In the genomic region with DNA sequence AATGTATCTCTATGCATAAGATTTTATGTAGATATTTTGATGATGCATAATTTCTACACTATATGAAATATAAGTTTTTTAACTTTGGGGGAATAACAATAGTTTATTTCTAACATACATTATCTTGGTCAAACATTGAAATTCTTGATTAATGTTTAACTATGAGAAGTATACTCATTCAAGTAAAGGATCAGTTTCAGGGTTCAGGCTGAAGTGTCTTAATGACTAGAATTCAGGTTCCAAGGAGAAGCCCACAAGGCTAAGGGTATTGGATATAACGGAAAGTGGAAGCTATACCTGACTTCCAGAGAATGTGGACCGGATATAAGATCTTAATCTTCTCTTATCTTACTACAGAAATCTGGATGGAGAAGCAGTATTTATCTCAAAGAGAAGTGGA, we compare ENCODE assay signal across 20 cellular contexts. TPM values are rescaled to one million over a fixed set of nuclear protein-coding genes. Genes with fewer than 3 reads are reported as not detected.
DNase-seq lines count a peak whose midpoint lies in the region; ATAC-seq, FAIRE-seq and TF ChIP-seq lines count a peak whose summit lies in the region.
"Had no signal": no experiment of that assay in that cellular context is flagged by ENCODE, and none has a peak within 500 bp of the region (broad histone marks: within the 10 kb centered on the region; RNA-seq: fewer than 3 reads in every experiment).

A gene with protein sequence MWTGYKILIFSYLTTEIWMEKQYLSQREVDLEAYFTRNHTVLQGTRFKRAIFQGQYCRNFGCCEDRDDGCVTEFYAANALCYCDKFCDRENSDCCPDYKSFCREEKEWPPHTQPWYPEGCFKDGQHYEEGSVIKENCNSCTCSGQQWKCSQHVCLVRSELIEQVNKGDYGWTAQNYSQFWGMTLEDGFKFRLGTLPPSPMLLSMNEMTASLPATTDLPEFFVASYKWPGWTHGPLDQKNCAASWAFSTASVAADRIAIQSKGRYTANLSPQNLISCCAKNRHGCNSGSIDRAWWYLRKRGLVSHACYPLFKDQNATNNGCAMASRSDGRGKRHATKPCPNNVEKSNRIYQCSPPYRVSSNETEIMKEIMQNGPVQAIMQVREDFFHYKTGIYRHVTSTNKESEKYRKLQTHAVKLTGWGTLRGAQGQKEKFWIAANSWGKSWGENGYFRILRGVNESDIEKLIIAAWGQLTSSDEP (plus strand): TSS at position 202 of the 400 bp plus-strand sequence. CDS start 110 bp downstream, at position 312.

- CTCF ChIA-PET in mammary epithelial cell (lab: Charles Lee; ENCODE audit: low non-redundant PET), result no interaction called here
- CTCF ChIA-PET in MCF 10A (lab: Yijun Ruan, JAX), result no interaction called here
- CTCF ChIA-PET in GM12878 (lab: Yijun Ruan, JAX), result no interaction called here

- DNase-seq in mammary epithelial cell (no peak), MCF 10A (ENCODE audit: unreplicated experiment) (no peak), GM12878 (ENCODE audit: low read depth, low spot score) (no peak), D341Med (ENCODE audit: low spot score) (no peak)
- DNase-seq: activated CD8-positive, alpha-beta T cell treated with anti-CD3 and anti-CD28 coated beads, Interleukin-2, amount 10 ng/mL, durations not matched to agents 7 days and 5 days; aorta; COR-L47; H9; hippocampal formation; left lung; NCI-H1105; nephron progenitor cell; sigmoid colon; stimulated activated naive CD8-positive, alpha-beta T cell treated with anti-CD3 and anti-CD28 coated beads, Interleukin-15, amount 100 ng/mL, for 72 hours had no signal

- H3K27me3 ChIP-seq in mammary epithelial cell (ENCODE audit: insufficient read depth, low read length), result no peaks in the 10 kb centered on the region
- no peaks in the 10 kb centered on the region for H3K27me3 ChIP-seq in GM12878 (replicated peaks in 1 of 2; ENCODE audit: control insufficient read depth in 2 of 2, insufficient read depth in 2 of 2, low read length in 1 of 2)
- H3K27me3 ChIP-seq: left lung, sigmoid colon had no signal

- H3K9me3 ChIP-seq in mammary epithelial cell (replicated peaks; ENCODE audit: insufficient read depth, low read length), result no peaks in the 10 kb centered on the region
- H3K9me3 ChIP-seq in GM12878 (replicated peaks; ENCODE audit: control insufficient read depth, insufficient read depth, low read length), result no peaks in the 10 kb centered on the region
- H3K9me3 ChIP-seq: left lung, sigmoid colon had no signal

- no peaks in the 10 kb centered on the region for H4K20me1 ChIP-seq in mammary epithelial cell (ENCODE audit: insufficient read depth, low read length)
- no peaks in the 10 kb centered on the region for H4K20me1 ChIP-seq in GM12878 (ENCODE audit: control insufficient read depth, insufficient read depth)

- TF ChIP-seq RAD21 in GM12878 (IDR thresholded peaks at IDR 0.05; ENCODE audit: insufficient read depth, low read depth, low read length), result no peak

- dilution Hi-C loops in mammary epithelial cell (cut with HindIII; ENCODE audit: low sequenced_read_pairs), result no loop called here

- H3K27ac ChIP-seq in mammary epithelial cell (ENCODE audit: insufficient read depth, low read depth, low read length), result no peak within 1 kb of the TSS
- H3K27ac ChIP-seq in GM12878 (ENCODE audit: control insufficient read depth, insufficient read depth), result no peak within 1 kb of the TSS
- H3K27ac ChIP-seq: left lung, sigmoid colon had no signal

- no peaks in the 10 kb centered on the region for H3K27me3 Mint-ChIP-seq in MCF 10A (ENCODE audit: insufficient read depth, unreplicated experiment)
- H3K27me3 Mint-ChIP-seq: stimulated activated naive CD8-positive, alpha-beta T cell treated with anti-CD3 and anti-CD28 coated beads, Interleukin-15, amount 100 ng/mL, for 72 hours had no signal

- POLR2A ChIA-PET in MCF 10A (lab: Yijun Ruan, JAX), result no interaction called here
- POLR2A ChIA-PET in GM12878 (lab: Charles Lee), result no interaction called here

- H3K9me3 Mint-ChIP-seq in MCF 10A (ENCODE audit: unreplicated experiment), result no peaks in the 10 kb centered on the region
- H3K9me3 Mint-ChIP-seq: H9, nephron progenitor cell had no signal

- TF ChIP-seq POLR2A in GM12878 (IDR thresholded peaks at IDR 0.05; ENCODE audit: low read depth, low read length), result no peak

- H3K4me3 Mint-ChIP-seq in MCF 10A (ENCODE audit: unreplicated experiment), result no peak within 1 kb of the TSS
- H3K4me3 Mint-ChIP-seq: activated CD8-positive, alpha-beta T cell treated with anti-CD3 and anti-CD28 coated beads, Interleukin-2, amount 10 ng/mL, durations not matched to agents 7 days and 5 days; H9; nephron progenitor cell; stimulated activated naive CD8-positive, alpha-beta T cell treated with anti-CD3 and anti-CD28 coated beads, Interleukin-15, amount 100 ng/mL, for 72 hours had no signal

- intact Hi-C loops in mammary epithelial cell (cut with micrococcal nuclease) (no loop called here), MCF 10A (cut with micrococcal nuclease) (no loop called here), GM12878 (cut with micrococcal nuclease; ENCODE audit: unreplicated experiment) (no loop called here)

- RAD21 ChIA-PET in GM12878 (lab: Charles Lee; ENCODE audit: unreplicated experiment), result no interaction called here

- H3K4me1 ChIP-seq in mammary epithelial cell (ENCODE audit: insufficient read depth, low read length), result no peaks in the 10 kb centered on the region
- H3K4me1 ChIP-seq in GM12878 (ENCODE audit: control insufficient read depth, insufficient read depth, low read length), result no peaks in the 10 kb centered on the region
- H3K4me1 ChIP-seq: left lung, sigmoid colon had no signal

- H3K36me3 ChIP-seq in mammary epithelial cell (ENCODE audit: insufficient read depth, low read length), result no peaks in the 10 kb centered on the region
- H3K36me3 ChIP-seq in GM12878 (ENCODE audit: control insufficient read depth in 2 of 2, insufficient read depth in 2 of 2, low read length in 1 of 2), result no peaks in the 10 kb centered on the region
- H3K36me3 ChIP-seq: left lung, sigmoid colon had no signal

- in situ Hi-C loops in mammary epithelial cell (cut with MboI; ENCODE audit: low sequenced_read_pairs in 2 of 2) (no loop called here), GM12878 (cut with MboI) (no loop called here)

- peak; percentile 46 for ATAC-seq in HG03064 (IDR thresholded peaks at IDR 0.05; ENCODE audit: low read depth, unreplicated experiment)
- ATAC-seq in GM12878, result peak; percentile 45
- no peak for ATAC-seq in GM21576 (IDR thresholded peaks at IDR 0.05; ENCODE audit: unreplicated experiment)
- ATAC-seq in GM21717 (IDR thresholded peaks at IDR 0.05; ENCODE audit: unreplicated experiment), result no peak
- no peak for ATAC-seq in esophagus mucosa
- ATAC-seq: activated CD8-positive, alpha-beta T cell treated with anti-CD3 and anti-CD28 coated beads, Interleukin-2, amount 10 ng/mL, durations not matched to agents 7 days and 5 days; left lung; stimulated activated naive CD8-positive, alpha-beta T cell treated with anti-CD3 and anti-CD28 coated beads, Interleukin-15, amount 100 ng/mL, for 72 hours had no signal

- no peak within 1 kb of the TSS for H3K27ac Mint-ChIP-seq in MCF 10A (ENCODE audit: low read depth, unreplicated experiment)
- H3K27ac Mint-ChIP-seq: activated CD8-positive, alpha-beta T cell treated with anti-CD3 and anti-CD28 coated beads, Interleukin-2, amount 10 ng/mL, durations not matched to agents 7 days and 5 days; H9; nephron progenitor cell; stimulated activated naive CD8-positive, alpha-beta T cell treated with anti-CD3 and anti-CD28 coated beads, Interleukin-15, amount 100 ng/mL, for 72 hours had no signal

- no peak for TF ChIP-seq EP300 in GM12878 (IDR thresholded peaks at IDR 0.05; ENCODE audit: borderline replicate concordance in 1 of 2, control insufficient read depth in 1 of 2, low read depth in 2 of 2, low read length in 2 of 2)

- BruUV-seq in mammary epithelial cell (replicated peaks; lab: Mats Ljungman, UMichigan) (no TSS peak), MCF 10A (replicated peaks; lab: Mats Ljungman, UMichigan) (no TSS peak), GM12878 (replicated peaks; lab: Mats Ljungman, UMichigan) (no TSS peak)

- H3K4me3 ChIP-seq in mammary epithelial cell (replicated peaks in 1 of 3; ENCODE audit: insufficient read depth in 1 of 3, low read depth in 2 of 3, low read length in 3 of 3), result no peak within 1 kb of the TSS
- no peak within 1 kb of the TSS for H3K4me3 ChIP-seq in GM12878
- H3K4me3 ChIP-seq: left lung, sigmoid colon had no signal

- 93% methylated on average over 2 of the region's 2 CpGs for WGBS in mammary epithelial cell (ENCODE audit: low coverage, missing lambda C conversion rate)
- 22% methylated on average over 2 of the region's 2 CpGs for WGBS in GM12878 (ENCODE audit: insufficient coverage, insufficient replicate concordance, low lambda C conversion rate, missing lambda C conversion rate)

- no peaks in the 10 kb centered on the region for H3K4me1 Mint-ChIP-seq in MCF 10A (ENCODE audit: insufficient read depth, unreplicated experiment)
- H3K4me1 Mint-ChIP-seq: H9; nephron progenitor cell; stimulated activated naive CD8-positive, alpha-beta T cell treated with anti-CD3 and anti-CD28 coated beads, Interleukin-15, amount 100 ng/mL, for 72 hours had no signal

- no peak for TF ChIP-seq CTCF in mammary epithelial cell (conservative IDR thresholded peaks at IDR 0.05 in 1 of 2, IDR thresholded peaks at IDR 0.05 in 1 of 2; ENCODE audit: extremely low read depth in 1 of 2, insufficient read depth in 1 of 2, low read depth in 1 of 2, low read length in 2 of 2)
- no peak for TF ChIP-seq CTCF in MCF 10A (IDR thresholded peaks at IDR 0.05; ENCODE audit: unreplicated experiment)
- TF ChIP-seq CTCF in GM12878 (IDR thresholded peaks at IDR 0.05 in 2 of 3, conservative IDR thresholded peaks at IDR 0.05 in 1 of 3; ENCODE audit: control insufficient read depth in 2 of 3, extremely low read depth in 1 of 3, insufficient read depth in 1 of 3, low read depth in 3 of 3, low read length in 3 of 3), result no peak

- H3K36me3 Mint-ChIP-seq in MCF 10A (ENCODE audit: insufficient read depth, unreplicated experiment), result no peaks in the 10 kb centered on the region

- H3K9ac ChIP-seq in mammary epithelial cell (ENCODE audit: insufficient read depth, low read length), result no peak within 1 kb of the TSS
- H3K9ac ChIP-seq in GM12878 (ENCODE audit: control insufficient read depth, insufficient read depth, low read length), result no peak within 1 kb of the TSS

- SMC1A ChIA-PET in GM12878 (lab: Charles Lee; ENCODE audit: uncharacterized antibody, unreplicated experiment), result no interaction called here

- H3K79me2 ChIP-seq in mammary epithelial cell (ENCODE audit: insufficient read depth, low read length) (no peaks in the 10 kb centered on the region), GM12878 (ENCODE audit: control insufficient read depth, insufficient read depth, low read length) (no peaks in the 10 kb centered on the region)

- no peak for FAIRE-seq in GM12878 (lab: Jason Lieb, UNC)
- FAIRE-seq: colon had no signal

- no peak within 1 kb of the TSS for H3K4me2 ChIP-seq in mammary epithelial cell (ENCODE audit: insufficient read depth, low read depth, low read length)
- no peak within 1 kb of the TSS for H3K4me2 ChIP-seq in GM12878 (ENCODE audit: control insufficient read depth, insufficient read depth)

- peak within 1 kb of the TSS; percentile 36 for H2AFZ ChIP-seq in mammary epithelial cell (ENCODE audit: low read depth, low read length)
- no peak within 1 kb of the TSS for H2AFZ ChIP-seq in GM12878 (ENCODE audit: control insufficient read depth, low read depth, low read length)

RNA-seq across cellular contexts. Expression of the gene that starts here (rescaled TPM):
- total RNA-seq in mammary epithelial cell, result not detected
- polyA plus RNA-seq in mammary epithelial cell, result not detected
- not detected for polyA minus RNA-seq in mammary epithelial cell
- not detected in 2 replicates for total RNA-seq in MCF 10A (2022)
- total RNA-seq in GM12878 (2013; cell fraction: nucleolus; rRNA removed), result not detected in 2 replicates
- total RNA-seq in GM12878 (2014; rRNA removed), result 0.38 and 2.0 TPM in 2 replicates
- 0.81 and 1.4 TPM in 2 replicates for total RNA-seq in GM12878 (2014; rRNA removed; fragmentation: Illumina TruSeq; extraction: Trizol)
- total RNA-seq in GM12878 (2021), result 0.51 and 0.64 TPM in 2 replicates
- polyA plus RNA-seq in GM12878 (2011; ENCODE audit: low read depth), result 0.21 TPM
- 7.7 and 9.4 TPM in 2 replicates for polyA plus RNA-seq in GM12878 (2011; rRNA removed)
- polyA plus RNA-seq in GM12878 (2011; cell fraction: cytosol; rRNA removed), result 3.1 and 3.3 TPM in 2 replicates
- 5.1 and 5.2 TPM in 2 replicates for polyA plus RNA-seq in GM12878 (2011; cell fraction: nucleus; rRNA removed)
- 0.08 TPM in 1 of 2 replicates, not detected in the other for polyA plus RNA-seq in GM12878 (2012)
- 1.0 TPM in 1 of 2 replicates, not detected in the other for polyA plus RNA-seq in GM12878 (2014; fragmentation: Illumina TruSeq; extraction: Trizol)
- polyA plus RNA-seq in GM12878 (2014; fragmentation: Nextera tagmentation; extraction: Ambion mirVana), result 1 to 10 TPM; 4.1 to 4.4 TPM
- polyA plus RNA-seq in GM12878 (2014; rRNA removed), result 0.86 and 1.1 TPM in 2 replicates
- under 1 TPM; 0.26 to 0.28 TPM for polyA plus RNA-seq in GM12878 (2016; fragmentation: Nextera tagmentation; extraction: Ambion mirVana)
- polyA minus RNA-seq in GM12878 (2011; rRNA and poly(A)+ RNA removed), result 4.3 and 8.5 TPM in 2 replicates
- polyA minus RNA-seq in GM12878 (2011; cell fraction: cytosol; rRNA and poly(A)+ RNA removed), result 1.9 TPM in 1 of 2 replicates, not detected in the other
- polyA minus RNA-seq in GM12878 (2011; cell fraction: nucleus; rRNA and poly(A)+ RNA removed), result 5.0 and 5.4 TPM in 2 replicates
- not detected for total RNA-seq in esophagus mucosa
- total RNA-seq: activated CD8-positive, alpha-beta T cell treated with anti-CD3 and anti-CD28 coated beads, Interleukin-2, amount 10 ng/mL, durations not matched to agents 7 days and 5 days; aorta; H9; left lung; sigmoid colon; SK-MEL-5 had no signal

Comparison
In these comparisons a context has a peak if more than half of its experiments do, and no peak if none do; other contexts are left out.
1. ATAC-seq: peak in HG03064 (single experiment) and GM12878 (single experiment); none in GM21576 (single experiment), GM21717 (single experiment) and esophagus mucosa (single experiment).